28 cellular contexts compared by ENCODE assay signal in genomic region chr1:57794078-57794477, GRCh38.
"Had no signal": no experiment of that assay in that cellular context is flagged by ENCODE, and none has a peak within 500 bp of the region (broad histone marks: within the 10 kb centered on the region; RNA-seq: fewer than 3 reads in every experiment).

No MANE protein-coding gene starts in this region.

- H3K27me3 Mint-ChIP-seq: dendritic cell treated with granulocyte-macrophage colony-stimulating factor and Interleukin-4, amounts not matched to agents 40 ng/mL and 50 ng/mL, for 4 days had no signal

- H3K4me3 Mint-ChIP-seq: dendritic cell treated with granulocyte-macrophage colony-stimulating factor and Interleukin-4, amounts not matched to agents 40 ng/mL and 50 ng/mL, for 4 days; effector memory CD8-positive, alpha-beta T cell had no signal

- H3K27ac Mint-ChIP-seq: dendritic cell treated with granulocyte-macrophage colony-stimulating factor and Interleukin-4, amounts not matched to agents 40 ng/mL and 50 ng/mL, for 4 days; effector memory CD8-positive, alpha-beta T cell had no signal

- FAIRE-seq: colon, endometrium, endothelial cell of umbilical vein, frontal cortex had no signal

- H3K4me1 ChIP-seq: colonic mucosa, esophagus muscularis mucosa, esophagus squamous epithelium, foreskin keratinocyte, gastrocnemius medialis, gastroesophageal sphincter, heart left ventricle, heart right ventricle had no signal

- ATAC-seq: effector memory CD8-positive, alpha-beta T cell; esophagus mucosa; foreskin keratinocyte; gastrocnemius medialis; gastroesophageal sphincter; heart left ventricle; heart right ventricle had no signal

- H3K9me3 ChIP-seq: colonic mucosa, esophagus muscularis mucosa, esophagus squamous epithelium, gastrocnemius medialis, gastroesophageal sphincter, heart left ventricle, heart right ventricle had no signal

- H3K36me3 ChIP-seq: colonic mucosa, esophagus muscularis mucosa, esophagus squamous epithelium, gastrocnemius medialis, gastroesophageal sphincter, heart left ventricle, heart right ventricle had no signal

- H3K27me3 ChIP-seq: colonic mucosa, dorsolateral prefrontal cortex, esophagus muscularis mucosa, esophagus squamous epithelium, foreskin keratinocyte, gastrocnemius medialis, gastroesophageal sphincter, heart left ventricle had no signal

- H3K4me3 ChIP-seq: colonic mucosa, coronary artery, dorsolateral prefrontal cortex, esophagus muscularis mucosa, esophagus squamous epithelium, gastrocnemius medialis, gastroesophageal sphincter, heart left ventricle, heart right ventricle had no signal

- H3K27ac ChIP-seq: colonic mucosa, coronary artery, dorsolateral prefrontal cortex, epithelial cell of prostate, esophagus muscularis mucosa, esophagus squamous epithelium, foreskin keratinocyte, gastrocnemius medialis, gastroesophageal sphincter, heart left ventricle, heart right ventricle had no signal

- DNase-seq: colonic mucosa; cortex of kidney; dermis blood vessel endothelial cell; dorsolateral prefrontal cortex; effector CD4-positive, alpha-beta T cell; effector CD8-positive, alpha-beta T cell; effector memory CD4-positive, alpha-beta T cell; effector memory CD8-positive, alpha-beta T cell; erythroblast; esophagus squamous epithelium; foreskin fibroblast; foreskin keratinocyte; foreskin melanocyte; gastrocnemius medialis; glutamatergic neuron; head of caudate nucleus; heart left ventricle; heart right ventricle had no signal
